Comparison of ENCODE assay signal across 1 cellular context in the genomic region with DNA sequence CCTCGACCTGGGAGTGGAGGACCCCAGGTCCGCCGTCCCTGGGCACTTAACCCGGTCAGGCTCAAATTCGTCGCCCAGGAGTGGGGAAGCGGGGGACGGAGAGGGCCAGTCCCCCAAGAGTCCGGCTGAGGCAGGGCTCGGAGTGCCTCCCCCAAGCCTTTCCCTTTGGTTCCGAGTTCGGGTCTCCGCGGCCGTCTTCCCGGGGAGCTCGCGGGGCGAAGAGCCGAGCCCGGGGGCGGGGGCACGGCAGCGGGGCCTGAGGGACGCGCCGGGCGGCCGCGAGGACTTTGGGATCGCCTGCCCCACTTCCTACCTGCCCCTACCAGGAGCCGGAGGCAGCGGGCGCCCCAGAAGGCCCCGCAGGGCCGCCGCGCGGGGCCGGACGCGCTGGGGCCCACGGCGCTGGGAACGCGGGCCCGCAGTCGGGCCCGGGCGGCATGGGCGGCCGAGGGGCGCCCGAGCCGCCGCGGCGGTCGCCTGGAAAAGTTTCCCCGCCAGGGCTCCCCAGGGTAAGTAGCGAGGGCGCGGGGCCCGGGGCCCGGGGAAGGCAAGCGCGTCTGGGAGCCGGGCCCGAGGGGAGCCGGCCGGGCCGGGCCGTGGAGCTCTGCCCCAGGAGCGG.
A peak's percentile ranks its signal among the peaks of the same experiment; 100 is the strongest.
TF ChIP-seq lines count a peak whose summit lies in the region.

No MANE protein-coding gene starts in this region.

TF ChIP-seq in HepG2, 621 proteins besides CTCF, POLR2A, EP300 and RAD21 (continued from another document and continues in another):
- TF ChIP-seq RARA (CRISPR knock-in tag; IDR thresholded peaks at IDR 0.05) = peak; percentile 19; the same call in 1 of the 2 replicates
- TF ChIP-seq, protein P1, sequence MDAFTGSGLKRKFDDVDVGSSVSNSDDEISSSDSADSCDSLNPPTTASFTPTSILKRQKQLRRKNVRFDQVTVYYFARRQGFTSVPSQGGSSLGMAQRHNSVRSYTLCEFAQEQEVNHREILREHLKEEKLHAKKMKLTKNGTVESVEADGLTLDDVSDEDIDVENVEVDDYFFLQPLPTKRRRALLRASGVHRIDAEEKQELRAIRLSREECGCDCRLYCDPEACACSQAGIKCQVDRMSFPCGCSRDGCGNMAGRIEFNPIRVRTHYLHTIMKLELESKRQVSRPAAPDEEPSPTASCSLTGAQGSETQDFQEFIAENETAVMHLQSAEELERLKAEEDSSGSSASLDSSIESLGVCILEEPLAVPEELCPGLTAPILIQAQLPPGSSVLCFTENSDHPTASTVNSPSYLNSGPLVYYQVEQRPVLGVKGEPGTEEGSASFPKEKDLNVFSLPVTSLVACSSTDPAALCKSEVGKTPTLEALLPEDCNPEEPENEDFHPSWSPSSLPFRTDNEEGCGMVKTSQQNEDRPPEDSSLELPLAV (CRISPR knock-in tag; conservative IDR thresholded peaks at IDR 0.05; ENCODE audit: low read depth) = no peak
- no peak for TF ChIP-seq ATF7 (IDR thresholded peaks at IDR 0.05)
- no peak for TF ChIP-seq ATF7 (CRISPR knock-in tag; IDR thresholded peaks at IDR 0.05)
- TF ChIP-seq HNRNPUL1 (IDR thresholded peaks at IDR 0.05; ENCODE audit: low read depth, low read length) = no peak
- peak; percentile 34; the same call in 1 of the 2 replicates for TF ChIP-seq KDM2A (CRISPR knock-in tag; IDR thresholded peaks at IDR 0.05; ENCODE audit: borderline replicate concordance, low read depth)
- no peak for TF ChIP-seq HOXA3 (CRISPR knock-in tag; IDR thresholded peaks at IDR 0.05)
- no peak for TF ChIP-seq TBP (CRISPR knock-in tag; IDR thresholded peaks at IDR 0.05)
- no peak for TF ChIP-seq ZFP1 (CRISPR knock-in tag; IDR thresholded peaks at IDR 0.05)
- TF ChIP-seq YY1 (IDR thresholded peaks at IDR 0.05; ENCODE audit: insufficient read depth, insufficient replicate concordance, low read depth, low read length) = no peak
- TF ChIP-seq ZNF768 (CRISPR knock-in tag; IDR thresholded peaks at IDR 0.05) = peak; percentile 10; the same call in 1 of the 2 replicates
- TF ChIP-seq, protein P2, sequence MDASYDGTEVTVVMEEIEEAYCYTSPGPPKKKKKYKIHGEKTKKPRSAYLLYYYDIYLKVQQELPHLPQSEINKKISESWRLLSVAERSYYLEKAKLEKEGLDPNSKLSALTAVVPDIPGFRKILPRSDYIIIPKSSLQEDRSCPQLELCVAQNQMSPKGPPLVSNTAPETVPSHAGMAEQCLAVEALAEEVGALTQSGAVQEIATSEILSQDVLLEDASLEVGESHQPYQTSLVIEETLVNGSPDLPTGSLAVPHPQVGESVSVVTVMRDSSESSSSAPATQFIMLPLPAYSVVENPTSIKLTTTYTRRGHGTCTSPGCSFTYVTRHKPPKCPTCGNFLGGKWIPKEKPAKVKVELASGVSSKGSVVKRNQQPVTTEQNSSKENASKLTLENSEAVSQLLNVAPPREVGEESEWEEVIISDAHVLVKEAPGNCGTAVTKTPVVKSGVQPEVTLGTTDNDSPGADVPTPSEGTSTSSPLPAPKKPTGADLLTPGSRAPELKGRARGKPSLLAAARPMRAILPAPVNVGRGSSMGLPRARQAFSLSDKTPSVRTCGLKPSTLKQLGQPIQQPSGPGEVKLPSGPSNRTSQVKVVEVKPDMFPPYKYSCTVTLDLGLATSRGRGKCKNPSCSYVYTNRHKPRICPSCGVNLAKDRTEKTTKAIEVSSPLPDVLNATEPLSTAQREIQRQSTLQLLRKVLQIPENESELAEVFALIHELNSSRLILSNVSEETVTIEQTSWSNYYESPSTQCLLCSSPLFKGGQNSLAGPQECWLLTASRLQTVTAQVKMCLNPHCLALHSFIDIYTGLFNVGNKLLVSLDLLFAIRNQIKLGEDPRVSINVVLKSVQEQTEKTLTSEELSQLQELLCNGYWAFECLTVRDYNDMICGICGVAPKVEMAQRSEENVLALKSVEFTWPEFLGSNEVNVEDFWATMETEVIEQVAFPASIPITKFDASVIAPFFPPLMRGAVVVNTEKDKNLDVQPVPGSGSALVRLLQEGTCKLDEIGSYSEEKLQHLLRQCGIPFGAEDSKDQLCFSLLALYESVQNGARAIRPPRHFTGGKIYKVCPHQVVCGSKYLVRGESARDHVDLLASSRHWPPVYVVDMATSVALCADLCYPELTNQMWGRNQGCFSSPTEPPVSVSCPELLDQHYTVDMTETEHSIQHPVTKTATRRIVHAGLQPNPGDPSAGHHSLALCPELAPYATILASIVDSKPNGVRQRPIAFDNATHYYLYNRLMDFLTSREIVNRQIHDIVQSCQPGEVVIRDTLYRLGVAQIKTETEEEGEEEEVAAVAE (CRISPR knock-in tag; IDR thresholded peaks at IDR 0.05; ENCODE audit: borderline replicate concordance) = no peak
- no peak for TF ChIP-seq RFXAP (CRISPR knock-in tag; IDR thresholded peaks at IDR 0.05; ENCODE audit: borderline replicate concordance)
- TF ChIP-seq CCAR2 (optimal IDR thresholded peaks at IDR 0.05; ENCODE audit: low read depth, low read length) = no peak
- no peak for TF ChIP-seq ZNF33A (CRISPR knock-in tag; IDR thresholded peaks at IDR 0.05; ENCODE audit: borderline replicate concordance)
- TF ChIP-seq EZH2 (conservative IDR thresholded peaks at IDR 0.05; ENCODE audit: low read depth, low read length) = no peak
- TF ChIP-seq ZNF572 (CRISPR knock-in tag; IDR thresholded peaks at IDR 0.05) = no peak
- TF ChIP-seq, protein P3, sequence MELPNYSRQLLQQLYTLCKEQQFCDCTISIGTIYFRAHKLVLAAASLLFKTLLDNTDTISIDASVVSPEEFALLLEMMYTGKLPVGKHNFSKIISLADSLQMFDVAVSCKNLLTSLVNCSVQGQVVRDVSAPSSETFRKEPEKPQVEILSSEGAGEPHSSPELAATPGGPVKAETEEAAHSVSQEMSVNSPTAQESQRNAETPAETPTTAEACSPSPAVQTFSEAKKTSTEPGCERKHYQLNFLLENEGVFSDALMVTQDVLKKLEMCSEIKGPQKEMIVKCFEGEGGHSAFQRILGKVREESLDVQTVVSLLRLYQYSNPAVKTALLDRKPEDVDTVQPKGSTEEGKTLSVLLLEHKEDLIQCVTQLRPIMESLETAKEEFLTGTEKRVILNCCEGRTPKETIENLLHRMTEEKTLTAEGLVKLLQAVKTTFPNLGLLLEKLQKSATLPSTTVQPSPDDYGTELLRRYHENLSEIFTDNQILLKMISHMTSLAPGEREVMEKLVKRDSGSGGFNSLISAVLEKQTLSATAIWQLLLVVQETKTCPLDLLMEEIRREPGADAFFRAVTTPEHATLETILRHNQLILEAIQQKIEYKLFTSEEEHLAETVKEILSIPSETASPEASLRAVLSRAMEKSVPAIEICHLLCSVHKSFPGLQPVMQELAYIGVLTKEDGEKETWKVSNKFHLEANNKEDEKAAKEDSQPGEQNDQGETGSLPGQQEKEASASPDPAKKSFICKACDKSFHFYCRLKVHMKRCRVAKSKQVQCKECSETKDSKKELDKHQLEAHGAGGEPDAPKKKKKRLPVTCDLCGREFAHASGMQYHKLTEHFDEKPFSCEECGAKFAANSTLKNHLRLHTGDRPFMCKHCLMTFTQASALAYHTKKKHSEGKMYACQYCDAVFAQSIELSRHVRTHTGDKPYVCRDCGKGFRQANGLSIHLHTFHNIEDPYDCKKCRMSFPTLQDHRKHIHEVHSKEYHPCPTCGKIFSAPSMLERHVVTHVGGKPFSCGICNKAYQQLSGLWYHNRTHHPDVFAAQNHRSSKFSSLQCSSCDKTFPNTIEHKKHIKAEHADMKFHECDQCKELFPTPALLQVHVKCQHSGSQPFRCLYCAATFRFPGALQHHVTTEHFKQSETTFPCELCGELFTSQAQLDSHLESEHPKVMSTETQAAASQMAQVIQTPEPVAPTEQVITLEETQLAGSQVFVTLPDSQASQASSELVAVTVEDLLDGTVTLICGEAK (IDR thresholded peaks at IDR 0.05) = no peak
- TF ChIP-seq, protein P3 (CRISPR knock-in tag; IDR thresholded peaks at IDR 0.05) = no peak
- 0 out of 2 replicates have a peak, but pooled peaks have one; percentile 4 for TF ChIP-seq ZNF543 (CRISPR knock-in tag; IDR thresholded peaks at IDR 0.05)
- no peak for TF ChIP-seq PITX1 (CRISPR knock-in tag; IDR thresholded peaks at IDR 0.05)
- no peak for TF ChIP-seq ZNF12 (CRISPR knock-in tag; IDR thresholded peaks at IDR 0.05)
- no peak for TF ChIP-seq NFIC (IDR thresholded peaks at IDR 0.05; ENCODE audit: low read length)
- TF ChIP-seq ZNF563 (CRISPR knock-in tag; IDR thresholded peaks at IDR 0.05) = no peak; the same call in 1 of the 2 replicates
- TF ChIP-seq, protein P4, sequence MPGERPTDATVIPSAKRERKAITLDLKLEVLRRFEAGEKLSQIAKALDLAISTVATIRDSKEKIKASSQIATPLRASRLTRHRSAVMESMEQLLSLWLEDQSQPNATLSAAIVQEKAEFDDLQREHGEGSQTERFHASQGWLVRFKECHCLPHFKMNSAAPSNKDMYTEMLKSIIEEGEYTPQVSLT (CRISPR knock-in tag; IDR thresholded peaks at IDR 0.05; ENCODE audit: borderline replicate concordance, low read depth) = no peak
- TF ChIP-seq HMG20B (CRISPR knock-in tag; conservative IDR thresholded peaks at IDR 0.05) = no peak
- TF ChIP-seq ZSCAN29 (CRISPR knock-in tag; conservative IDR thresholded peaks at IDR 0.05) = no peak
- TF ChIP-seq SRF (IDR thresholded peaks at IDR 0.05; ENCODE audit: low read depth, low read length) = no peak
- no peak for TF ChIP-seq RBM39 (IDR thresholded peaks at IDR 0.05; ENCODE audit: low read depth, low read length, poor library complexity, severe bottlenecking)
- TF ChIP-seq ZNF501 (CRISPR knock-in tag; IDR thresholded peaks at IDR 0.05) = 0 out of 2 replicates have a peak, but pooled peaks have one; percentile 21
- TF ChIP-seq ZNF766 (CRISPR knock-in tag; IDR thresholded peaks at IDR 0.05; ENCODE audit: borderline replicate concordance) = no peak
- TF ChIP-seq, protein P5, sequence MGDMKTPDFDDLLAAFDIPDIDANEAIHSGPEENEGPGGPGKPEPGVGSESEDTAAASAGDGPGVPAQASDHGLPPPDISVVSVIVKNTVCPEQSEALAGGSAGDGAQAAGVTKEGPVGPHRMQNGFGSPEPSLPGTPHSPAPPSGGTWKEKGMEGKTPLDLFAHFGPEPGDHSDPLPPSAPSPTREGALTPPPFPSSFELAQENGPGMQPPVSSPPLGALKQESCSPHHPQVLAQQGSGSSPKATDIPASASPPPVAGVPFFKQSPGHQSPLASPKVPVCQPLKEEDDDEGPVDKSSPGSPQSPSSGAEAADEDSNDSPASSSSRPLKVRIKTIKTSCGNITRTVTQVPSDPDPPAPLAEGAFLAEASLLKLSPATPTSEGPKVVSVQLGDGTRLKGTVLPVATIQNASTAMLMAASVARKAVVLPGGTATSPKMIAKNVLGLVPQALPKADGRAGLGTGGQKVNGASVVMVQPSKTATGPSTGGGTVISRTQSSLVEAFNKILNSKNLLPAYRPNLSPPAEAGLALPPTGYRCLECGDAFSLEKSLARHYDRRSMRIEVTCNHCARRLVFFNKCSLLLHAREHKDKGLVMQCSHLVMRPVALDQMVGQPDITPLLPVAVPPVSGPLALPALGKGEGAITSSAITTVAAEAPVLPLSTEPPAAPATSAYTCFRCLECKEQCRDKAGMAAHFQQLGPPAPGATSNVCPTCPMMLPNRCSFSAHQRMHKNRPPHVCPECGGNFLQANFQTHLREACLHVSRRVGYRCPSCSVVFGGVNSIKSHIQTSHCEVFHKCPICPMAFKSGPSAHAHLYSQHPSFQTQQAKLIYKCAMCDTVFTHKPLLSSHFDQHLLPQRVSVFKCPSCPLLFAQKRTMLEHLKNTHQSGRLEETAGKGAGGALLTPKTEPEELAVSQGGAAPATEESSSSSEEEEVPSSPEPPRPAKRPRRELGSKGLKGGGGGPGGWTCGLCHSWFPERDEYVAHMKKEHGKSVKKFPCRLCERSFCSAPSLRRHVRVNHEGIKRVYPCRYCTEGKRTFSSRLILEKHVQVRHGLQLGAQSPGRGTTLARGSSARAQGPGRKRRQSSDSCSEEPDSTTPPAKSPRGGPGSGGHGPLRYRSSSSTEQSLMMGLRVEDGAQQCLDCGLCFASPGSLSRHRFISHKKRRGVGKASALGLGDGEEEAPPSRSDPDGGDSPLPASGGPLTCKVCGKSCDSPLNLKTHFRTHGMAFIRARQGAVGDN (CRISPR knock-in tag; IDR thresholded peaks at IDR 0.05) = peak; percentile 10; the same call in 1 of the 2 replicates
- TF ChIP-seq ZNF816 (CRISPR knock-in tag; IDR thresholded peaks at IDR 0.05; ENCODE audit: borderline replicate concordance) = no peak
- TF ChIP-seq FOXJ3 (CRISPR knock-in tag; IDR thresholded peaks at IDR 0.05; ENCODE audit: borderline replicate concordance) = no peak
